8 cellular contexts compared by ENCODE assay signal in genomic region chr17:57408064-57408811, GRCh38.
DNase-seq lines count a peak whose midpoint lies in the region; ATAC-seq and TF ChIP-seq lines count a peak whose summit lies in the region.

No MANE protein-coding gene starts in this region.

- H3K36me3 ChIP-seq in DND-41 (ENCODE audit: insufficient read depth, low read length), result peaks cover 77% of the 10 kb centered on the region
- H3K36me3 ChIP-seq in H7 (replicated peaks; ENCODE audit: control insufficient read depth, insufficient read depth, low read length), result no peaks in the 10 kb centered on the region
- no peaks in the 10 kb centered on the region for H3K36me3 ChIP-seq in parathyroid adenoma (ENCODE audit: control insufficient read depth, insufficient read depth, low read length)

- H3K4me1 ChIP-seq in DND-41 (ENCODE audit: insufficient read depth, low read length) (peaks cover 86% of the 10 kb centered on the region), parathyroid adenoma (peaks cover 28% of the 10 kb centered on the region)

- H3K27ac ChIP-seq in DND-41 (ENCODE audit: low read length) (peak overlapping the region; percentile 88), parathyroid adenoma (peak overlapping the region; percentile 48)

- peaks cover 99% of the 10 kb centered on the region for H3K79me2 ChIP-seq in DND-41 (ENCODE audit: insufficient read depth, low read length)
- peaks cover 53% of the 10 kb centered on the region for H3K79me2 ChIP-seq in parathyroid adenoma

- no peak overlapping the region for H2AFZ ChIP-seq in DND-41 (ENCODE audit: low read depth, low read length)
- no peak overlapping the region for H2AFZ ChIP-seq in parathyroid adenoma

- in situ Hi-C loops in astrocyte of the cerebellum (cut with HindIII; ENCODE audit: low sequenced_read_pairs), result no loop called here

- H3K9me3 ChIP-seq in DND-41 (ENCODE audit: insufficient read depth, low read length, severe bottlenecking) (no peaks in the 10 kb centered on the region), parathyroid adenoma (ENCODE audit: control insufficient read depth, low read length) (no peaks in the 10 kb centered on the region)

- DNase-seq in DND-41 (peak; percentile 83), H7 (peak; percentile 77), NCI-H2171 (lab: John Stamatoyannopoulos, UW) (peak; percentile 52), astrocyte of the cerebellum (ENCODE audit: low read depth) (peak; percentile 29), NCI-H82 treated with DMSO at 0.1 percent for 48 hours (lab: John Stamatoyannopoulos, UW; ENCODE audit: unreplicated experiment) (no peak), dermis blood vessel endothelial cell (no peak)

- peak overlapping the region; percentile 48 for H3K9ac ChIP-seq in DND-41 (ENCODE audit: low read depth, low read length)
- no peak overlapping the region for H3K9ac ChIP-seq in parathyroid adenoma

- H3K4me3 ChIP-seq in DND-41 (ENCODE audit: low read depth in 1 of 2, low read length in 2 of 2) (no peak overlapping the region; a peak in 1 of 4 replicates), H7 (ENCODE audit: insufficient read depth, low read depth, low read length) (no peak overlapping the region), astrocyte of the cerebellum (ENCODE audit: low read depth, low read length) (no peak overlapping the region), parathyroid adenoma (ENCODE audit: low read depth, low read length) (no peak overlapping the region)

- peak; percentile 86 for ATAC-seq in DND-41 (ENCODE audit: insufficient read depth, low read depth)
- no peak for ATAC-seq in HG03039 (IDR thresholded peaks at IDR 0.05; ENCODE audit: unreplicated experiment)

- H4K20me1 ChIP-seq in DND-41 (ENCODE audit: insufficient read depth, low read length), result peaks cover 21% of the 10 kb centered on the region

- H3K27me3 ChIP-seq in DND-41 (ENCODE audit: insufficient read depth, low read length, poor library complexity) (no peaks in the 10 kb centered on the region), H7 (ENCODE audit: control insufficient read depth, insufficient read depth, low read length) (no peaks in the 10 kb centered on the region), parathyroid adenoma (ENCODE audit: control insufficient read depth, insufficient read depth, low read length) (no peaks in the 10 kb centered on the region)

- H3K4me2 ChIP-seq in DND-41 (ENCODE audit: insufficient read depth, low read length), result peak overlapping the region; percentile 43
- H3K4me2 ChIP-seq in parathyroid adenoma (ENCODE audit: low read length), result peak overlapping the region; percentile 40

- TF ChIP-seq CTCF in DND-41 (IDR thresholded peaks at IDR 0.05; ENCODE audit: borderline replicate concordance, extremely low read depth, low read length, poor library complexity, severe bottlenecking), result peak; percentile 28
- peak; percentile 6 for TF ChIP-seq CTCF in astrocyte of the cerebellum (IDR thresholded peaks at IDR 0.05; ENCODE audit: low read depth, low read length, missing control alignments)
- no peak for TF ChIP-seq CTCF in parathyroid adenoma (IDR thresholded peaks at IDR 0.05)

Comparison
In these comparisons a context has a peak if more than half of its experiments do, and no peak if none do; other contexts are left out.
1. DNase-seq: peak in DND-41 (single experiment), H7 (single experiment), NCI-H2171 (single experiment) and astrocyte of the cerebellum (single experiment); none in NCI-H82 treated with DMSO at 0.1 percent for 48 hours (single experiment) and dermis blood vessel endothelial cell (single experiment).